ENCODE assay signal across 12 cellular contexts in the genomic region with DNA sequence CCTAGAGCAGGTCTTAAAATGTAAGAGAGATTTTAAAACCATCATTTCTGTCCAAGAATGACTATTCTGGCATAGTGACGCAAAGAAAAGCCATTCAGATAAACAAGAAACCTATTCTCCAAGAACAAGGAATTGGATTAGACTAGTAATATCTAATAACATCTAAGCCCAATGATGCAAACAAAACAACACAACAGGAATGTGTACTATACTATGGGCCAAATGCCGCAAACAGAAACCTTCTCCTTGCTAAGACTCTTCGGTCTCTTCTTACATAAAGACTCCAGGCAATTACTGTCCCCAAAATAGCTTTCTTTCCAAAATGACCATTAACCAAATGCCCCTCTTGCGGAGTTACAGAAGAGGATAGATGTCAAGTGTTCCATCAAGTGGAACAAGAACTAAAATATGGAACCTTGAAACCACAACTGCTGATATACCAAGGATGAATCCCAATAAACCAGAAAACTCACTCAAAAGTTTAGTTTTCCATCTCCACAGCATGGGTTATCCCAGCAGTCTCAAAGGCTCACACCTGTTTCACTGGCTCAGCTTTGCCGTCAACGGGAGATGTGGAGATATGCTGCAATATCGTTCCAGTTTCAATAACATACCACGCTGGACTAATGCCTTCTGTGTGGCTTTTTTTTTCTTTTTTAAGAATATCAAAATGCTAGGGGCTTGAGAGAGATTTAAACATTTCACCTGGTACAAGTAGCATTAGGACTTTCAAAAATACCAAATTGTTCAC.
DNase-seq lines count a peak whose midpoint lies in the region; ATAC-seq and TF ChIP-seq lines count a peak whose summit lies in the region.
"Had no signal": no experiment of that assay in that cellular context is flagged by ENCODE, and none has a peak within 500 bp of the region (broad histone marks: within the 10 kb centered on the region; RNA-seq: fewer than 3 reads in every experiment).

No MANE protein-coding gene starts in this region.

- DNase-seq in SK-N-SH (no peak), SJCRH30 (peak; percentile 96 to 100), fibroblast of pulmonary artery (ENCODE audit: low read depth) (peak; percentile 40), smooth muscle cell (lab: John Stamatoyannopoulos, UW; ENCODE audit: unreplicated experiment) (no peak), HEK293T (ENCODE audit: extremely low spot score) (no peak), superior temporal gyrus (ENCODE audit: extremely low spot score) (no peak)
- DNase-seq: amniotic stem cell, NCI-H510A had no signal

- H2AFZ ChIP-seq in SK-N-SH (ENCODE audit: low read depth) (no peak overlapping the region), smooth muscle cell (ENCODE audit: low read depth) (no peak overlapping the region)

- H3K27me3 ChIP-seq in SK-N-SH (ENCODE audit: insufficient read depth) (no peaks in the 10 kb centered on the region), SJCRH30 (no peaks in the 10 kb centered on the region), smooth muscle cell (ENCODE audit: low read depth) (no peaks in the 10 kb centered on the region)

- no peaks in the 10 kb centered on the region for H3F3A ChIP-seq in SK-N-SH (replicated peaks; ENCODE audit: insufficient read depth)
- H3F3A ChIP-seq in smooth muscle cell (ENCODE audit: low read depth), result no peaks in the 10 kb centered on the region

- no peak for TF ChIP-seq EP300 in SK-N-SH (IDR thresholded peaks at IDR 0.05; ENCODE audit: borderline replicate concordance in 1 of 2, low read depth in 1 of 2, low read length in 1 of 2)

- no peak for ATAC-seq in SK-N-SH treated with all-trans-retinoic acid at 6 μM for 48 hours
- no peak for ATAC-seq in HG03469 (IDR thresholded peaks at IDR 0.05; ENCODE audit: unreplicated experiment)
- ATAC-seq: K562 had no signal

- no peaks in the 10 kb centered on the region for H3K9me2 ChIP-seq in SK-N-SH

- TF ChIP-seq RAD21 in SK-N-SH (IDR thresholded peaks at IDR 0.05; ENCODE audit: low read length), result no peak

- TF ChIP-seq CTCF in SK-N-SH (IDR thresholded peaks at IDR 0.05) (no peak), fibroblast of pulmonary artery (IDR thresholded peaks at IDR 0.05; ENCODE audit: low read length, missing control alignments) (no peak), smooth muscle cell (IDR thresholded peaks at IDR 0.05; ENCODE audit: borderline replicate concordance, insufficient read depth, poor library complexity, severe bottlenecking) (no peak)

- no peaks in the 10 kb centered on the region for H3K9me3 ChIP-seq in SK-N-SH
- no peaks in the 10 kb centered on the region for H3K9me3 ChIP-seq in SJCRH30 (replicated peaks)
- H3K9me3 ChIP-seq in smooth muscle cell (replicated peaks; ENCODE audit: low read depth), result no peaks in the 10 kb centered on the region

- H3K4me3 ChIP-seq in SK-N-SH (ENCODE audit: low read depth in 2 of 2, low read length in 1 of 2), result no peak overlapping the region
- peak overlapping the region; percentile 26 for H3K4me3 ChIP-seq in SJCRH30
- no peak overlapping the region for H3K4me3 ChIP-seq in fibroblast of pulmonary artery (replicated peaks; ENCODE audit: low read depth, low read length)
- no peak overlapping the region for H3K4me3 ChIP-seq in smooth muscle cell
- H3K4me3 ChIP-seq: K562 had no signal

- CTCF ChIA-PET in SK-N-SH (lab: Yijun Ruan, JAX) (interaction anchor here (1.0 kb wide), 1 partner anchor 21 kb away, joined by 3 read pairs; no protein-coding TSS in a partner anchor), HEK293T (lab: Yijun Ruan, JAX) (no interaction called here)

- WGBS in SK-N-SH (ENCODE audit: low lambda C conversion rate), result 97% methylated on average over 8 of the region's 8 CpGs
- WGBS in smooth muscle cell (ENCODE audit: low lambda C conversion rate), result 91% methylated on average over 8 of the region's 8 CpGs

- H3K9ac ChIP-seq in SK-N-SH (no peak overlapping the region), smooth muscle cell (ENCODE audit: low read depth) (no peak overlapping the region)

- H3K36me3 ChIP-seq in SK-N-SH (replicated peaks in 1 of 2; ENCODE audit: control insufficient read depth in 1 of 2, insufficient read depth in 2 of 2, low read length in 1 of 2), result no peaks in the 10 kb centered on the region
- peaks cover 17% of the 10 kb centered on the region for H3K36me3 ChIP-seq in SJCRH30
- no peaks in the 10 kb centered on the region for H3K36me3 ChIP-seq in smooth muscle cell (ENCODE audit: low read depth)

- H3K27ac ChIP-seq in SK-N-SH (ENCODE audit: low read depth in 2 of 2, low read length in 1 of 2) (peak overlapping the region in 1 of 2 experiments; percentile 19; a peak in 2 of 4 replicates), SJCRH30 (peak overlapping the region; percentile 96), smooth muscle cell (ENCODE audit: low read depth) (peak overlapping the region; percentile 26)
- H3K27ac ChIP-seq: 22Rv1 had no signal

- H3K4me1 ChIP-seq in SK-N-SH (ENCODE audit: control insufficient read depth in 1 of 2, insufficient read depth in 2 of 2, low read depth in 1 of 2, low read length in 1 of 2), result peaks cover 3 to 26% of the 10 kb centered on the region in 2 experiments; a peak in 3 of 4 replicates
- H3K4me1 ChIP-seq in SJCRH30, result peaks cover 38% of the 10 kb centered on the region
- H3K4me1 ChIP-seq in smooth muscle cell (ENCODE audit: low read depth), result peaks cover 27% of the 10 kb centered on the region

- peaks cover 14% of the 10 kb centered on the region; the same call in 1 of the 2 replicates for H4K20me1 ChIP-seq in SK-N-SH (ENCODE audit: insufficient read depth)
- H4K20me1 ChIP-seq in smooth muscle cell (ENCODE audit: low read depth), result peaks cover 89% of the 10 kb centered on the region

- H3K79me2 ChIP-seq in SK-N-SH (ENCODE audit: insufficient read depth), result peaks cover 3% of the 10 kb centered on the region
- peaks cover 59% of the 10 kb centered on the region for H3K79me2 ChIP-seq in smooth muscle cell (ENCODE audit: low read depth)

- H3K4me2 ChIP-seq in SK-N-SH (peak overlapping the region; percentile 48; the same call in 1 of the 2 replicates), smooth muscle cell (peak overlapping the region; percentile 41)

- POLR2A ChIA-PET in SK-N-SH (lab: Yijun Ruan, JAX), result no interaction called here
- POLR2A ChIA-PET in HEK293T (lab: Yijun Ruan, JAX), result no interaction called here

TF ChIP-seq in SK-N-SH, 30 proteins besides CTCF, POLR2A, EP300 and RAD21:
- no peak for TF ChIP-seq POLR2AphosphoS5 (IDR thresholded peaks at IDR 0.05; ENCODE audit: low read depth, low read length)
- no peak for TF ChIP-seq TAF1 (IDR thresholded peaks at IDR 0.05; ENCODE audit: borderline replicate concordance, low read depth, low read length)
- TF ChIP-seq RFX5 (IDR thresholded peaks at IDR 0.05; ENCODE audit: low read length), result no peak
- no peak for TF ChIP-seq FOSL2 (IDR thresholded peaks at IDR 0.05; ENCODE audit: borderline replicate concordance, low read depth)
- TF ChIP-seq TEAD4 (IDR thresholded peaks at IDR 0.05; ENCODE audit: borderline replicate concordance, insufficient read depth), result no peak
- TF ChIP-seq EZH2phosphoT487 (IDR thresholded peaks at IDR 0.05; ENCODE audit: borderline replicate concordance, low read depth), result no peak
- no peak for TF ChIP-seq RXRA (IDR thresholded peaks at IDR 0.05; ENCODE audit: borderline replicate concordance, low read depth)
- TF ChIP-seq NFIC (IDR thresholded peaks at IDR 0.05; ENCODE audit: borderline replicate concordance), result no peak

TF ChIP-seq in SK-N-SH treated with all-trans-retinoic acid at 6 μM for 48 hours, 23 proteins besides CTCF, POLR2A, EP300 and RAD21 (continues in another document):
- TF ChIP-seq ZFP3 (CRISPR knock-in tag; IDR thresholded peaks at IDR 0.05) (no peak), BACH2 (CRISPR knock-in tag; IDR thresholded peaks at IDR 0.05; ENCODE audit: borderline replicate concordance) (no peak), ZC3H10 (CRISPR knock-in tag; IDR thresholded peaks at IDR 0.05) (no peak), POU6F1 (CRISPR knock-in tag; IDR thresholded peaks at IDR 0.05; ENCODE audit: borderline replicate concordance, low read depth) (no peak)

TF ChIP-seq in HEK293T, 16 proteins besides CTCF, POLR2A, EP300 and RAD21:
- TF ChIP-seq HDGF (IDR thresholded peaks at IDR 0.05; ENCODE audit: borderline replicate concordance) (no peak), CTBP1 (IDR thresholded peaks at IDR 0.05; ENCODE audit: borderline replicate concordance) (no peak), TARDBP (IDR thresholded peaks at IDR 0.05) (no peak), ARNT (IDR thresholded peaks at IDR 0.05) (no peak), LEF1 (IDR thresholded peaks at IDR 0.05; ENCODE audit: borderline replicate concordance) (no peak), SP1 (IDR thresholded peaks at IDR 0.05) (no peak)
TF ChIP-seq in HEK293T: peak in this region for 0.

Comparison
In these comparisons a context has a peak if more than half of its experiments do, and no peak if none do; other contexts are left out.
1. DNase-seq: peak in SJCRH30 (2 of 2) and fibroblast of pulmonary artery (single experiment); none in SK-N-SH (single experiment), smooth muscle cell (single experiment), HEK293T (single experiment) and superior temporal gyrus (single experiment).